ENCODE assay signal across 11 cellular contexts in genomic region chr5:76866503-76866902, GRCh38. TPM values are rescaled to one million over a fixed set of nuclear protein-coding genes. Genes with fewer than 3 reads are reported as not detected.
"Had no signal": no experiment of that assay in that cellular context is flagged by ENCODE, and none has a peak within 500 bp of the region (broad histone marks: within the 10 kb centered on the region; RNA-seq: fewer than 3 reads in every experiment).

No MANE protein-coding gene starts in this region.

- FAIRE-seq: H1, H54, HepG2 had no signal

- H3K27ac ChIP-seq: KMS-11 had no signal

- H3K4me3 ChIP-seq: GM23338 had no signal

- ATAC-seq: GM23338, HepG2 had no signal

- H3K4me2 ChIP-seq: GM23338, KMS-11 had no signal

- H3K9ac ChIP-seq: KMS-11 had no signal

- DNase-seq: H9, HCEC 1CT, HFFc6, Karpas-422, KBM-7 had no signal

RNA-seq across cellular contexts. Expression of gene S100Z, which starts 16.7 kb away (rescaled TPM):
- total RNA-seq: GM23338, H9, HepG2, HFFc6, HT-29 had no signal
- polyA plus RNA-seq: GM23338, H1 had no signal
